ENCODE assay signal across 11 cellular contexts in the genomic region with DNA sequence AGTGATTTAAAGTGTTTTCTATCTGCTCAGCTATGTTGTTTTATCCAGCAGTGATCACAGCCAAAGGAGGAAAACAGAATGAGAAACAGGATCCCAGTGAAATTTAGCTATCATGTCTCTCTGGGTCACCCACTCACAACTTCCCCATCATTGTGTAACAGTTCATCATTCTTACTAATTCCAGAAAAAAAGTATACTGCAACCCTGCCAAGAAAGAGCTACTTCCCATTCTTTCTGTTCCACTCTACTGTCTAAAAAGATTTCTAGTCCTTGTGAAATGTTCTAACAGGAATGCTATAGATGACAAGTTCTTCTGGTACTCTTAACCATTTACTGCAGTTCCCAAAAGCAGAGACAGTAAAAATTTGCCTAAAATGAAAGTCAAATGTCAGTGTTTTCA. TPM values are rescaled to one million over a fixed set of nuclear protein-coding genes. Genes with fewer than 3 reads are reported as not detected.
DNase-seq lines count a peak whose midpoint lies in the region; ATAC-seq and TF ChIP-seq lines count a peak whose summit lies in the region.
"Had no signal": no experiment of that assay in that cellular context is flagged by ENCODE, and none has a peak within 500 bp of the region (broad histone marks: within the 10 kb centered on the region; RNA-seq: fewer than 3 reads in every experiment).

No MANE protein-coding gene starts in this region.

- H3K27ac ChIP-seq in caudate nucleus (ENCODE audit: low read depth, low read length) (peak overlapping the region; percentile 26), right lobe of liver (no peak overlapping the region), upper lobe of left lung (peak overlapping the region; percentile 46 to 75 (median 58))
- no peak overlapping the region for H3K27ac ChIP-seq in CD8-positive, alpha-beta T cell (ENCODE audit: low read depth, low read length)

- no peak overlapping the region for H3K27ac Mint-ChIP-seq in CD8-positive, alpha-beta T cell

- H3K4me1 ChIP-seq in right lobe of liver (no peaks in the 10 kb centered on the region), upper lobe of left lung (peaks cover 0 to 4% (median 0%) of the 10 kb centered on the region in 4 donors)
- H3K4me1 ChIP-seq in CD8-positive, alpha-beta T cell (ENCODE audit: insufficient read depth, low read length): no peaks in the 10 kb centered on the region

- intact Hi-C loops in right lobe of liver (cut with DNase I): no loop called here
- intact Hi-C loops in CD8-positive, alpha-beta T cell (cut with DNase I, micrococcal nuclease): no loop called here

- no peaks in the 10 kb centered on the region for H3K36me3 Mint-ChIP-seq in CD8-positive, alpha-beta T cell

- H3K27me3 Mint-ChIP-seq in CD8-positive, alpha-beta T cell (ENCODE audit: low read depth): peaks cover 36% of the 10 kb centered on the region

- peak in 1 of 4 donors; percentile 47 for TF ChIP-seq EP300 in upper lobe of left lung (IDR thresholded peaks at IDR 0.05)

- H3K4me1 Mint-ChIP-seq in CD8-positive, alpha-beta T cell (ENCODE audit: low read depth): no peaks in the 10 kb centered on the region

- CTCF ChIA-PET in CD8-positive, alpha-beta T cell (lab: Charles Lee): no interaction called here

- TF ChIP-seq CTCF in right lobe of liver (IDR thresholded peaks at IDR 0.05) (no peak), upper lobe of left lung (IDR thresholded peaks at IDR 0.05) (no peak)
- no peak for TF ChIP-seq CTCF in CD8-positive, alpha-beta T cell (IDR thresholded peaks at IDR 0.05)

- TF ChIP-seq POLR2A in right lobe of liver (IDR thresholded peaks at IDR 0.05) (no peak), upper lobe of left lung (IDR thresholded peaks at IDR 0.05) (peak in 1 of 4 donors; percentile 37)

- H3K36me3 ChIP-seq in right lobe of liver (no peaks in the 10 kb centered on the region), upper lobe of left lung (no peaks in the 10 kb centered on the region)
- no peaks in the 10 kb centered on the region for H3K36me3 ChIP-seq in CD8-positive, alpha-beta T cell (ENCODE audit: insufficient read depth, low read length)

- no peak overlapping the region for H3K4me3 ChIP-seq in right lobe of liver
- no peak overlapping the region for H3K4me3 ChIP-seq in upper lobe of left lung
- no peak overlapping the region for H3K4me3 ChIP-seq in CD8-positive, alpha-beta T cell (ENCODE audit: low read depth, low read length)

- DNase-seq in Kasumi-1 (lab: John Stamatoyannopoulos, UW) (peak; percentile 2 to 12), caudate nucleus (lab: John Stamatoyannopoulos, UW) (peak in 1 of 61 donors; percentile 4), right lobe of liver (no peak), upper lobe of left lung (no peak), DMS53 (lab: John Stamatoyannopoulos, UW) (no peak), NK-92 (lab: John Stamatoyannopoulos, UW; ENCODE audit: unreplicated experiment) (no peak)
- DNase-seq in CD8-positive, alpha-beta T cell: no peak
- DNase-seq: activated CD4-positive, alpha-beta T cell treated with anti-CD3 and anti-CD28 coated beads, Interleukin-2, amount 50 U/mL, for 48 hours; activated naive CD4-positive, alpha-beta T cell treated with anti-CD3 and anti-CD28 coated beads, Interleukin-2, amount 50 U/mL, for 16 hours; NCI-H1092 had no signal

- H3K27me3 ChIP-seq in right lobe of liver: no peaks in the 10 kb centered on the region
- no peaks in the 10 kb centered on the region for H3K27me3 ChIP-seq in upper lobe of left lung
- H3K27me3 ChIP-seq in CD8-positive, alpha-beta T cell (ENCODE audit: insufficient read depth, low read length): no peaks in the 10 kb centered on the region

- H3K9me3 ChIP-seq in right lobe of liver (no peaks in the 10 kb centered on the region), upper lobe of left lung (no peaks in the 10 kb centered on the region)
- H3K9me3 ChIP-seq in CD8-positive, alpha-beta T cell (ENCODE audit: low read length): no peaks in the 10 kb centered on the region

- H3K9me3 Mint-ChIP-seq in CD8-positive, alpha-beta T cell: peaks cover 2% of the 10 kb centered on the region

- no peak overlapping the region for H3K4me3 Mint-ChIP-seq in CD8-positive, alpha-beta T cell

- POLR2A ChIA-PET in CD8-positive, alpha-beta T cell (lab: Charles Lee): no interaction called here

- ATAC-seq in right lobe of liver (peak; percentile 30 to 71 (median 50)), upper lobe of left lung (ENCODE audit: low FRiP score in 2 of 2) (peak; percentile 37 to 85)
- no peak for ATAC-seq in CD8-positive, alpha-beta T cell

RNA-seq across cellular contexts. Expression of a gene that starts 39.2 kb away (rescaled TPM):
- total RNA-seq in right lobe of liver (100 to 1,000 TPM in 1 of 6 experiments, 10 to 100 TPM in 5; 47.4 to 120 (median 67.3) TPM), upper lobe of left lung (100 to 1,000 TPM; 267 to 721 (median 394) TPM)
- total RNA-seq in CD8-positive, alpha-beta T cell: under 1 TPM in 1 of 2 experiments, not detected in 1; 0.08 TPM
- total RNA-seq: dermis microvascular lymphatic vessel endothelial cell had no signal

Comparison
In these comparisons a context has a peak if more than half of its experiments do, and no peak if none do; other contexts are left out.
1. DNase-seq: peak in Kasumi-1 (2 of 2); none in right lobe of liver (0 of 3), upper lobe of left lung (0 of 2), DMS53 (single experiment), CD8-positive, alpha-beta T cell (0 of 7) and NK-92 (single experiment).
2. H3K27ac ChIP-seq: peak in caudate nucleus (single experiment) and upper lobe of left lung (4 of 4); none in right lobe of liver (0 of 3) and CD8-positive, alpha-beta T cell (single experiment).
3. RNA of a gene that starts 39.2 kb away (total RNA-seq): 267 to 721 TPM in upper lobe of left lung and 47.4 to 120 TPM in right lobe of liver; 0.08 TPM in CD8-positive, alpha-beta T cell; every median in the first group is over 10 times any median in the second.